In the genomic region with DNA sequence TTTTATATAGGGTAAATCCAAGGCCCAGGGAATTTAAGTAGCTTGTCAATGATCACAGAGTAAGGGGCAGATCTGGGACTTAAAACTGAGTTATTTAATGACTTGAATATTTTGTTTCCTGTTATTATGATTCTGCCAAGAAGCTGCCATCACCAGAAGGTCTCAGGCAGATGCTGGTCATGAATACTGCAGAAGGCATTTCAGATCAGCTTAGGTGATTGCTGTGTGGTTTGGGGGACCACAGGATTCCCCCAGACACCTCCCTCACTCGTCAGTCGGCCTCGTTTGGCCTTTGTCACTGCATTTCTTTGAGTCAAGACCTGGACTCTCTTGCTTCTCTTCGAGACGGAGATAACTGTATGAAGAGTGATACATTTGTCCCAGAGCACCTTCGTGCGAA, we compare ENCODE assay signal across 17 cellular contexts.
"Had no signal": no experiment of that assay in that cellular context is flagged by ENCODE, and none has a peak within 500 bp of the region (broad histone marks: within the 10 kb centered on the region; RNA-seq: fewer than 3 reads in every experiment).

No MANE protein-coding gene starts in this region.

- H3K9me3 Mint-ChIP-seq: activated T-helper 17 cell treated with anti-CD3 and anti-CD28 coated beads, Interleukin-2, amount 50 U/mL, for 72 hours; natural killer cell treated with Interleukin-12 subunit alpha and Interleukin-12 subunit beta and Interleukin-15 and Interleukin-18, amount 100 ng/mL, for 72 hours; T-cell had no signal

- DNase-seq: activated naive CD4-positive, alpha-beta T cell treated with Interleukin-2 at 50 U/mL for 16 hours; anterior cingulate cortex; hippocampal formation; kidney; left lung; small intestine; stimulated activated CD4-positive, alpha-beta T cell treated with anti-CD3 and anti-CD28 coated beads, Interleukin-4, amount 100 ng/mL, for 24 hours; stimulated activated naive CD4-positive, alpha-beta T cell treated with Interleukin-2 at 50 U/mL for 16 hours; substantia nigra; T-cell; T1000; transverse colon had no signal

- H3K27ac ChIP-seq: left lung, right atrium auricular region, transverse colon had no signal

- H3K36me3 Mint-ChIP-seq: natural killer cell treated with Interleukin-12 subunit alpha and Interleukin-12 subunit beta and Interleukin-15 and Interleukin-18, amount 100 ng/mL, for 72 hours; T-cell had no signal

- H3K4me3 Mint-ChIP-seq: activated T-helper 17 cell treated with anti-CD3 and anti-CD28 coated beads, Interleukin-2, amount 50 U/mL, for 72 hours; natural killer cell treated with Interleukin-12 subunit alpha and Interleukin-12 subunit beta and Interleukin-15 and Interleukin-18, amount 100 ng/mL, for 72 hours; T-cell had no signal

- H3K27ac Mint-ChIP-seq: activated T-helper 17 cell treated with anti-CD3 and anti-CD28 coated beads, Interleukin-2, amount 50 U/mL, for 72 hours; natural killer cell treated with Interleukin-12 subunit alpha and Interleukin-12 subunit beta and Interleukin-15 and Interleukin-18, amount 100 ng/mL, for 72 hours; T-cell had no signal

- H3K27me3 Mint-ChIP-seq: activated T-helper 17 cell treated with anti-CD3 and anti-CD28 coated beads, Interleukin-2, amount 50 U/mL, for 72 hours; natural killer cell treated with Interleukin-12 subunit alpha and Interleukin-12 subunit beta and Interleukin-15 and Interleukin-18, amount 100 ng/mL, for 72 hours; progenitor cell of endocrine pancreas; T-cell had no signal

- H3K9me3 ChIP-seq: left lung, right atrium auricular region, transverse colon had no signal

- H3K4me3 ChIP-seq: left lung, right atrium auricular region, transverse colon had no signal

- ATAC-seq: activated CD4-positive, CD25-positive, alpha-beta regulatory T cell treated with anti-CD3 and anti-CD28 coated beads, Interleukin-2, amount 50 U/mL, for 24 hours; activated T-helper 17 cell treated with anti-CD3 and anti-CD28 coated beads, Interleukin-2, amount 50 U/mL, for 72 hours; left lung; natural killer cell treated with Interleukin-12 subunit alpha and Interleukin-12 subunit beta and Interleukin-15 and Interleukin-18, amount 100 ng/mL, for 72 hours; T-cell had no signal

- H3K36me3 ChIP-seq: left lung, right atrium auricular region, transverse colon had no signal
